Comparison of ENCODE assay signal across 1 cellular context in genomic region chr10:102394079-102394800, GRCh38.
A peak's percentile ranks its signal among the peaks of the same experiment; 100 is the strongest.
TF ChIP-seq lines count a peak whose summit lies in the region.

No MANE protein-coding gene starts in this region.

TF ChIP-seq in GM23338, 12 proteins besides CTCF, POLR2A, EP300 and RAD21:
- TF ChIP-seq ZNF462 (CRISPR knock-in tag; IDR thresholded peaks at IDR 0.05) (no peak), ZNF114 (CRISPR knock-in tag; IDR thresholded peaks at IDR 0.05) (no peak), ETS1 (IDR thresholded peaks at IDR 0.05) (0 out of 2 replicates have a peak, but pooled peaks have one; percentile 35), CREB1 (CRISPR knock-in tag; IDR thresholded peaks at IDR 0.05; ENCODE audit: low read depth) (peak; percentile 96), EZH2 (IDR thresholded peaks at IDR 0.05; ENCODE audit: low read depth, unreplicated experiment) (no peak)
